In genomic region chr7:127585044-127585953, GRCh38 we compare ENCODE assay signal across 1 cellular context.
TF ChIP-seq lines count a peak whose summit lies in the region.

Gene GCC1 (minus strand): TSS chr7:127585596. CDS start chr7:127585182, 414 bp downstream.

TF ChIP-seq in HEK293, 187 proteins besides CTCF, POLR2A, EP300 and RAD21 (continued from another document and continues in another):
- no peak for TF ChIP-seq ZNF10 (tag by site-specific recombination; IDR thresholded peaks at IDR 0.05)
- TF ChIP-seq ZNF398 (tag by site-specific recombination; IDR thresholded peaks at IDR 0.05): no peak
- TF ChIP-seq KLF8 (tag by site-specific recombination; IDR thresholded peaks at IDR 0.05): peak; percentile 61; the same call in 1 of the 2 replicates
- TF ChIP-seq IKZF3 (tag by site-specific recombination; IDR thresholded peaks at IDR 0.05): no peak
- TF ChIP-seq, protein P1, sequence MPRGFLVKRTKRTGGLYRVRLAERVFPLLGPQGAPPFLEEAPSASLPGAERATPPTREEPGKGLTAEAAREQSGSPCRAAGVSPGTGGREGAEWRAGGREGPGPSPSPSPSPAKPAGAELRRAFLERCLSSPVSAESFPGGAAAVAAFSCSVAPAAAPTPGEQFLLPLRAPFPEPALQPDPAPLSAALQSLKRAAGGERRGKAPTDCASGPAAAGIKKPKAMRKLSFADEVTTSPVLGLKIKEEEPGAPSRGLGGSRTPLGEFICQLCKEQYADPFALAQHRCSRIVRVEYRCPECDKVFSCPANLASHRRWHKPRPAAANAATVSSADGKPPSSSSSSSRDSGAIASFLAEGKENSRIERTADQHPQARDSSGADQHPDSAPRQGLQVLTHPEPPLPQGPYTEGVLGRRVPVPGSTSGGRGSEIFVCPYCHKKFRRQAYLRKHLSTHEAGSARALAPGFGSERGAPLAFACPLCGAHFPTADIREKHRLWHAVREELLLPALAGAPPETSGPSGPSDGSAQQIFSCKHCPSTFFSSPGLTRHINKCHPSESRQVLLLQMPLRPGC (tag by site-specific recombination; IDR thresholded peaks at IDR 0.05): 0 out of 2 replicates have a peak, but pooled peaks have one; percentile 21
- TF ChIP-seq ZBTB20 (tag by site-specific recombination; IDR thresholded peaks at IDR 0.05): peak; percentile 72; the same call in 1 of the 2 replicates
- no peak for TF ChIP-seq ZFP41 (tag by site-specific recombination; IDR thresholded peaks at IDR 0.05; ENCODE audit: borderline replicate concordance)
- 0 out of 2 replicates have a peak, but pooled peaks have one; percentile 19 for TF ChIP-seq ZBTB6 (tag by site-specific recombination; IDR thresholded peaks at IDR 0.05)
- no peak for TF ChIP-seq ZNF488 (tag by site-specific recombination; IDR thresholded peaks at IDR 0.05)
- no peak for TF ChIP-seq ZNF792 (tag by site-specific recombination; IDR thresholded peaks at IDR 0.05)
- no peak for TF ChIP-seq ZNF548 (tag by site-specific recombination; IDR thresholded peaks at IDR 0.05)
- TF ChIP-seq, protein P2, sequence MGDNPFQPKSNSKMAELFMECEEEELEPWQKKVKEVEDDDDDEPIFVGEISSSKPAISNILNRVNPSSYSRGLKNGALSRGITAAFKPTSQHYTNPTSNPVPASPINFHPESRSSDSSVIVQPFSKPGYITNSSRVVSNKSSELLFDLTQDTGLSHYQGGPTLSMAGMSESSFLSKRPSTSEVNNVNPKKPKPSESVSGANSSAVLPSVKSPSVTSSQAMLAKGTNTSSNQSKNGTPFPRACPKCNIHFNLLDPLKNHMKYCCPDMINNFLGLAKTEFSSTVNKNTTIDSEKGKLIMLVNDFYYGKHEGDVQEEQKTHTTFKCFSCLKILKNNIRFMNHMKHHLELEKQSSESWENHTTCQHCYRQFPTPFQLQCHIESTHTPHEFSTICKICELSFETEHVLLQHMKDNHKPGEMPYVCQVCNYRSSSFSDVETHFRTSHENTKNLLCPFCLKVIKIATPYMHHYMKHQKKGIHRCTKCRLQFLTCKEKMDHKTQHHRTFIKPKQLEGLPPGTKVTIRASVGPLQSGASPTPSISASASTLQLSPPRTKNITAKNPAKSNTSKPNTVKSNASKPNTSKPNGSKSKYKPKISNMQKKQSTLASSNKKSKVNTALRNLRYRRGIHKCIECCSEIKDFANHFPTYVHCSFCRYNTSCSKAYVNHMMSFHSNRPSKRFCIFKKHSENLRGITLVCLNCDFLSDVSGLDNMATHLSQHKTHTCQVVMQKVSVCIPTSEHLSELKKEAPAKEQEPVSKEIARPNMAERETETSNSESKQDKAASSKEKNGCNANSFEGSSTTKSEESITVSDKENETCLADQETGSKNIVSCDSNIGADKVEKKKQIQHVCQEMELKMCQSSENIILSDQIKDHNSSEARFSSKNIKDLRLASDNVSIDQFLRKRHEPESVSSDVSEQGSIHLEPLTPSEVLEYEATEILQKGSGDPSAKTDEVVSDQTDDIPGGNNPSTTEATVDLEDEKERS (tag by site-specific recombination; IDR thresholded peaks at IDR 0.05): 0 out of 2 replicates have a peak, but pooled peaks have one; percentile 76
- TF ChIP-seq TSHZ1 (tag by site-specific recombination; IDR thresholded peaks at IDR 0.05; ENCODE audit: borderline replicate concordance): no peak
- TF ChIP-seq ZBTB1 (tag by site-specific recombination; IDR thresholded peaks at IDR 0.05): no peak
- no peak for TF ChIP-seq PRDM4 (tag by site-specific recombination; IDR thresholded peaks at IDR 0.05)
- TF ChIP-seq SP3 (tag by site-specific recombination; IDR thresholded peaks at IDR 0.05): peak; percentile 95
- no peak for TF ChIP-seq ZNF513 (tag by site-specific recombination; IDR thresholded peaks at IDR 0.05)
- TF ChIP-seq ZNF501 (tag by site-specific recombination; IDR thresholded peaks at IDR 0.05): 0 out of 2 replicates have a peak, but pooled peaks have one; percentile 69
- no peak for TF ChIP-seq GLIS2 (tag by site-specific recombination; IDR thresholded peaks at IDR 0.05)
- no peak for TF ChIP-seq ZNF266 (tag by site-specific recombination; IDR thresholded peaks at IDR 0.05; ENCODE audit: low read depth)
- no peak for TF ChIP-seq KLF1 (tag by site-specific recombination; IDR thresholded peaks at IDR 0.05)
- TF ChIP-seq ZNF473 (tag by site-specific recombination; IDR thresholded peaks at IDR 0.05): no peak
- TF ChIP-seq, protein P3, sequence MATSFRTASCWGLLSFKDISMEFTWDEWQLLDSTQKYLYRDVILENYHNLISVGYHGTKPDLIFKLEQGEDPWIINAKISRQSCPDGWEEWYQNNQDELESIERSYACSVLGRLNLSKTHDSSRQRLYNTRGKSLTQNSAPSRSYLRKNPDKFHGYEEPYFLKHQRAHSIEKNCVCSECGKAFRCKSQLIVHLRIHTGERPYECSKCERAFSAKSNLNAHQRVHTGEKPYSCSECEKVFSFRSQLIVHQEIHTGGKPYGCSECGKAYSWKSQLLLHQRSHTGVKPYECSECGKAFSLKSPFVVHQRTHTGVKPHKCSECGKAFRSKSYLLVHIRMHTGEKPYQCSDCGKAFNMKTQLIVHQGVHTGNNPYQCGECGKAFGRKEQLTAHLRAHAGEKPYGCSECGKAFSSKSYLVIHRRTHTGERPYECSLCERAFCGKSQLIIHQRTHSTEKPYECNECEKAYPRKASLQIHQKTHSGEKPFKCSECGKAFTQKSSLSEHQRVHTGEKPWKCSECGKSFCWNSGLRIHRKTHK (tag by site-specific recombination; IDR thresholded peaks at IDR 0.05): no peak
- peak; percentile 43 for TF ChIP-seq ZBTB26 (tag by site-specific recombination; optimal IDR thresholded peaks at IDR 0.05)
- peak; percentile 59; the same call in 1 of the 2 replicates for TF ChIP-seq ZBTB21 (tag by site-specific recombination; IDR thresholded peaks at IDR 0.05)
- no peak for TF ChIP-seq PRDM1 (tag by site-specific recombination; IDR thresholded peaks at IDR 0.05)
- no peak for TF ChIP-seq GFI1B (tag by site-specific recombination; IDR thresholded peaks at IDR 0.05)
- no peak for TF ChIP-seq ZNF776 (tag by site-specific recombination; IDR thresholded peaks at IDR 0.05; ENCODE audit: borderline replicate concordance)
- TF ChIP-seq REST (tag by site-specific recombination; IDR thresholded peaks at IDR 0.05): no peak
- TF ChIP-seq ZNF366 (tag by site-specific recombination; conservative IDR thresholded peaks at IDR 0.05): no peak
